Comparison of ENCODE assay signal across 29 cellular contexts in genomic region chr7:3984456-3984855, GRCh38.
"Had no signal": no experiment of that assay in that cellular context is flagged by ENCODE, and none has a peak within 500 bp of the region (broad histone marks: within the 10 kb centered on the region; RNA-seq: fewer than 3 reads in every experiment).

No MANE protein-coding gene starts in this region.

- H3K27me3 Mint-ChIP-seq: dendritic cell treated with granulocyte-macrophage colony-stimulating factor and Interleukin-4, amounts not matched to agents 40 ng/mL and 50 ng/mL, for 4 days; naive B cell; stimulated activated naive CD8-positive, alpha-beta T cell treated with anti-CD3 and anti-CD28 coated beads, Interleukin-15, amount 100 ng/mL, for 72 hours had no signal

- H3K27ac ChIP-seq: epithelial cell of prostate, gastrocnemius medialis, heart left ventricle, hepatocyte, left lung, prostate gland, right atrium auricular region, suprapubic skin, transverse colon, upper lobe of right lung, vagina had no signal

- DNase-seq: effector CD8-positive, alpha-beta T cell; endodermal cell; foreskin fibroblast; gastrocnemius medialis; heart left ventricle; left cardiac atrium; left lung; mesenchymal stem cell; mucosa of descending colon; naive B cell; nucleus accumbens; stimulated activated CD4-positive, alpha-beta T cell treated with anti-CD3 and anti-CD28 coated beads, Interleukin-12 subunit alpha, Interleukin-12 subunit beta, amount 100 ng/mL, for 4 hours; stimulated activated CD4-positive, alpha-beta T cell treated with anti-CD3 and anti-CD28 coated beads, Interleukin-1b, Interleukin-23, amount 100 ng/mL, for 48 hours; stimulated activated CD4-positive, alpha-beta T cell treated with anti-CD3 and anti-CD28 coated beads, Interleukin-4, amount 100 ng/mL, for 1 hour; stimulated activated CD8-positive, alpha-beta memory T cell treated with anti-CD3 and anti-CD28 coated beads, Interleukin-4, amount 100 ng/mL, for 48 hours; stimulated activated naive CD4-positive, alpha-beta T cell; stimulated activated naive CD8-positive, alpha-beta T cell treated with anti-CD3 and anti-CD28 coated beads, Interleukin-15, amount 100 ng/mL, for 72 hours; transverse colon; upper lobe of right lung had no signal

- H3K27ac Mint-ChIP-seq: dendritic cell treated with granulocyte-macrophage colony-stimulating factor and Interleukin-4, amounts not matched to agents 40 ng/mL and 50 ng/mL, for 4 days; endodermal cell; mesothelial cell of epicardium; naive B cell; nephron had no signal

- H3K27me3 ChIP-seq: gastrocnemius medialis, heart left ventricle, hepatocyte, left lung, right atrium auricular region, suprapubic skin, transverse colon, upper lobe of right lung, vagina had no signal

- H3K79me2 ChIP-seq: hepatocyte had no signal

- H3K4me1 ChIP-seq: gastrocnemius medialis, heart left ventricle, left lung, prostate gland, right atrium auricular region, suprapubic skin, transverse colon, upper lobe of right lung, vagina had no signal

- H3K4me3 ChIP-seq: gastrocnemius medialis, heart left ventricle, hepatocyte, left lung, mucosa of descending colon, prostate gland, right atrium auricular region, smooth muscle cell, suprapubic skin, transverse colon, upper lobe of right lung, vagina had no signal

- H3K4me2 ChIP-seq: hepatocyte, smooth muscle cell had no signal

- H3K4me1 Mint-ChIP-seq: naive B cell; nephron; stimulated activated naive CD8-positive, alpha-beta T cell treated with anti-CD3 and anti-CD28 coated beads, Interleukin-15, amount 100 ng/mL, for 72 hours had no signal

- H3K36me3 ChIP-seq: gastrocnemius medialis, heart left ventricle, left lung, prostate gland, right atrium auricular region, suprapubic skin, transverse colon, upper lobe of right lung, vagina had no signal

- H3K4me3 Mint-ChIP-seq: dendritic cell treated with granulocyte-macrophage colony-stimulating factor and Interleukin-4, amounts not matched to agents 40 ng/mL and 50 ng/mL, for 4 days; endodermal cell; mesothelial cell of epicardium; naive B cell; nephron; stimulated activated naive CD8-positive, alpha-beta T cell treated with anti-CD3 and anti-CD28 coated beads, Interleukin-15, amount 100 ng/mL, for 72 hours had no signal

- H3K9me3 ChIP-seq: gastrocnemius medialis, mucosa of descending colon, prostate gland, right atrium auricular region, suprapubic skin, transverse colon, upper lobe of right lung, vagina had no signal

- H3K9me3 Mint-ChIP-seq: naive B cell; stimulated activated naive CD8-positive, alpha-beta T cell treated with anti-CD3 and anti-CD28 coated beads, Interleukin-15, amount 100 ng/mL, for 72 hours had no signal

- H2AFZ ChIP-seq: hepatocyte had no signal
